ENCODE assay signal across 8 cellular contexts in the genomic region with DNA sequence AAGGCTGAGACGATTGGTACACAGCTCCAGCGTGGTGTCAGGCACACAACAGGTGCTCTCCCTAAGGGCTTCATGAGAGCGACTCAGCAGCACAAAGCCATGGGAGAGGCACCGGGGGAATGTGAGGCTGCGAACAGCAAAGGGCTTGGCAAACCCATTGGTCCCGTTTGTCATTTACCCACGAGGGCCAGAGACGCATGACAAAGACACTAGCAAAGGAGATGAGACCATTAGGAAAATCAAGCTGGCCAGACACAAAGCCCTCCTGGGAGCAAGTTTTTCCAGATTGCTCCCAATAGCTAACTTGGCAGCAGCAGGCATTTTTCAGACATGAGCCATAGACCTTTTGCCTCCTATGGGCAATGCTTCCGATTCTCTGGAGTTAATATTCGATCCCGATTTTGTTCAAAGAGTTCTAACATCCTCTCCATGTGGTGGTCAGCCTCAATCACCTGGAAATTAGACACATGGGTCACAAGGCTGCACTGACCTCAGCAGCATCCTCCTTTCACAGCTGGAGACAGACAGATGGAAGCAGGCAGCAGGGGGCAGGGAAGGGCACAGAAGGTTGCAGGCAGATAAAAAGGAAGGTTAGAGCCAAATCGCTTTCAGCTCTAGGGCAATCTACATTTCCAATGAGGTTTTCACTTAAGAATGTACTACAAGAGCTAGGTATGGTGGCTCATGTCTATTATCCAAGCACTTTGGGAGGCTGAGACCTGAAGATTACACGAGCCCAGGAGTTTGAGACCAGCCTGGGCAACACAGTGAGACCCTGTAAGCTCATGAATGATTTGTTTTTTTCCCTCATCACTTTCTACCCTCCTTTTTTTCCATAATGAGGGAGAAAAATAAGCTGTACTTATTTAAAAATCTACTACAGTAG. TPM values are rescaled to one million over a fixed set of nuclear protein-coding genes. Genes with fewer than 3 reads are reported as not detected.
DNase-seq lines count a peak whose midpoint lies in the region; ATAC-seq and TF ChIP-seq lines count a peak whose summit lies in the region.

No MANE protein-coding gene starts in this region.

- H3K4me3 ChIP-seq in PC-9 (peak overlapping the region; percentile 37; the same call in 1 of the 2 replicates), esophagus muscularis mucosa (no peak overlapping the region), osteoblast (ENCODE audit: insufficient read depth, low read length) (peak overlapping the region; percentile 5)

- WGBS in esophagus muscularis mucosa = 52% methylated on average over 13 of the region's 13 CpGs

- H3F3A ChIP-seq in PC-9 (ENCODE audit: insufficient read depth, low read depth) = peaks cover 62% of the 10 kb centered on the region

- H3K27me3 ChIP-seq in PC-9 (ENCODE audit: insufficient read depth, low read depth) (no peaks in the 10 kb centered on the region), esophagus muscularis mucosa (no peaks in the 10 kb centered on the region), osteoblast (ENCODE audit: insufficient read depth, low read length) (no peaks in the 10 kb centered on the region)

- H3K9me3 ChIP-seq in PC-9 (ENCODE audit: insufficient read depth, low read depth) (no peaks in the 10 kb centered on the region), esophagus muscularis mucosa (no peaks in the 10 kb centered on the region), osteoblast (ENCODE audit: low read depth, low read length) (no peaks in the 10 kb centered on the region)

- no peaks in the 10 kb centered on the region for H3K36me3 ChIP-seq in PC-9 (ENCODE audit: low read depth)
- H3K36me3 ChIP-seq in esophagus muscularis mucosa = peaks cover 0 to 57% (median 34%) of the 10 kb centered on the region in 4 donors
- H3K36me3 ChIP-seq in osteoblast (ENCODE audit: insufficient read depth, low read length) = peaks cover 6% of the 10 kb centered on the region

- DNase-seq in Daoy (ENCODE audit: low read depth) = peak; percentile 69
- DNase-seq in PC-9 = peak; percentile 77 to 94
- DNase-seq in esophagus muscularis mucosa (ENCODE audit: extremely low spot score) = no peak
- peak; percentile 87 for DNase-seq in osteoblast (ENCODE audit: insufficient read length, low spot score, missing footprints)
- DNase-seq in NOMO-1 treated with dmso at 0.1 percent for 144 hours (lab: John Stamatoyannopoulos, UW; ENCODE audit: unreplicated experiment) = no peak
- no peak for DNase-seq in activated CD8-positive, alpha-beta memory T cell treated with anti-CD3 and anti-CD28 coated beads, Interleukin-2, amount 50 U/mL, for 4 hours
- no peak for DNase-seq in HPDE6-E6E7 (ENCODE audit: extremely low spot score)

- intact Hi-C loops in PC-9 (cut with micrococcal nuclease; ENCODE audit: unreplicated experiment) (loop anchor here (10.0 kb wide), 2 partner anchors 237 to 423 kb away; a partner anchor contains a TSS), esophagus muscularis mucosa (cut with DNase I) (no loop called here)

- H3K27ac ChIP-seq in PC-9 = peak overlapping the region; percentile 97
- H3K27ac ChIP-seq in esophagus muscularis mucosa (replicated peaks in 1 of 4) = peak overlapping the region; percentile 22 to 70 (median 52)
- peak overlapping the region; percentile 47 for H3K27ac ChIP-seq in osteoblast (ENCODE audit: low read depth, low read length)

- TF ChIP-seq EP300 in esophagus muscularis mucosa (IDR thresholded peaks at IDR 0.05) = no peak

- H4K20me1 ChIP-seq in PC-9 (ENCODE audit: insufficient read depth) (no peaks in the 10 kb centered on the region), osteoblast (ENCODE audit: insufficient read depth, low read length) (no peaks in the 10 kb centered on the region)

- no peaks in the 10 kb centered on the region for H3K79me2 ChIP-seq in PC-9 (ENCODE audit: low read depth)
- H3K79me2 ChIP-seq in osteoblast (ENCODE audit: insufficient read depth, low read length) = no peaks in the 10 kb centered on the region

- POLR2A ChIA-PET in PC-9 (lab: Charles Lee; ENCODE audit: unreplicated experiment) = interaction anchor here (0.6 to 0.7 kb wide), 5 partner anchors 10 to 419 kb away, joined by 3 to 5 read pairs (median 3); no protein-coding TSS in a partner anchor

- H3K9me2 ChIP-seq in PC-9 (ENCODE audit: insufficient read depth) = no peaks in the 10 kb centered on the region

- no TSS peak for BruUV-seq in PC-9 (replicated peaks; lab: Mats Ljungman, UMichigan)

- CTCF ChIA-PET in PC-9 (lab: Charles Lee) = interaction anchor here (0.5 to 1.1 kb wide), 3 partner anchors 25 to 236 kb away, joined by 3 to 6 read pairs (median 3); no protein-coding TSS in a partner anchor

- H2AFZ ChIP-seq in PC-9 (no peak overlapping the region), osteoblast (ENCODE audit: low read length) (no peak overlapping the region)

- H3K4me1 ChIP-seq in PC-9 (replicated peaks; ENCODE audit: insufficient read depth) (peaks cover 87% of the 10 kb centered on the region), esophagus muscularis mucosa (peaks cover 57 to 70% (median 68%) of the 10 kb centered on the region in 4 donors), osteoblast (ENCODE audit: insufficient read depth, low read length) (peaks cover 45% of the 10 kb centered on the region)

- TF ChIP-seq CTCF in PC-9 (conservative IDR thresholded peaks at IDR 0.05) = no peak; the same call in 1 of the 2 replicates
- TF ChIP-seq CTCF in esophagus muscularis mucosa (IDR thresholded peaks at IDR 0.05) = peak in 1 of 3 experiments; percentile 11
- TF ChIP-seq CTCF in osteoblast (IDR thresholded peaks at IDR 0.05; ENCODE audit: extremely low read depth, low read depth, low read length) = no peak

- no peak for TF ChIP-seq POLR2A in esophagus muscularis mucosa (IDR thresholded peaks at IDR 0.05; ENCODE audit: low read depth)

- no peak for ATAC-seq in GM18868 (IDR thresholded peaks at IDR 0.05; ENCODE audit: unreplicated experiment)

- peak overlapping the region; percentile 86 for H3K4me2 ChIP-seq in PC-9
- H3K4me2 ChIP-seq in osteoblast (ENCODE audit: insufficient read depth, low read length) = peak overlapping the region; percentile 70

RNA-seq across cellular contexts. Expression of a gene that starts 38.1 kb away (rescaled TPM):
- total RNA-seq in Daoy (2014; rRNA removed; shearing (Covaris generic)) = 8.5 TPM in 2 replicates
- 20.1 and 20.9 TPM in 2 replicates for total RNA-seq in PC-9 (2021)
- 10 to 100 TPM; 26.3 to 35.2 (median 30.0) TPM for total RNA-seq in esophagus muscularis mucosa
- 73.5 and 81.3 TPM in 2 replicates for total RNA-seq in osteoblast

RNA-seq across cellular contexts. Expression of a gene that starts 40.5 kb away (rescaled TPM):
- total RNA-seq in Daoy (2014; rRNA removed; shearing (Covaris generic)) = 156 and 168 TPM in 2 replicates
- total RNA-seq in PC-9 (2021) = 77.1 and 86.4 TPM in 2 replicates
- 10 to 100 TPM; 18.1 to 28.2 (median 24.2) TPM for total RNA-seq in esophagus muscularis mucosa
- 46.0 and 48.9 TPM in 2 replicates for total RNA-seq in osteoblast

RNA-seq across cellular contexts. Expression of a gene that starts 54.4 kb away (rescaled TPM):
- 1.4 and 2.2 TPM in 2 replicates for total RNA-seq in Daoy (2014; rRNA removed; shearing (Covaris generic))
- total RNA-seq in PC-9 (2021) (6.1 and 9.4 TPM in 2 replicates), esophagus muscularis mucosa (1 to 10 TPM in 3 of 4 donors, not detected in 1; 1.4 to 2.0 (median 1.7) TPM), osteoblast (4.0 and 4.1 TPM in 2 replicates)

Comparison
In these comparisons a context has a peak if more than half of its experiments do, and no peak if none do; other contexts are left out.
1. DNase-seq: peak in Daoy (single experiment), PC-9 (2 of 2) and osteoblast (single experiment); none in esophagus muscularis mucosa (single experiment), NOMO-1 treated with dmso at 0.1 percent for 144 hours (single experiment), activated CD8-positive, alpha-beta memory T cell treated with anti-CD3 and anti-CD28 coated beads, Interleukin-2, amount 50 U/mL, for 4 hours (single experiment) and HPDE6-E6E7 (single experiment).
2. H3K27ac ChIP-seq: peak in every context shown above with its lines; median percentile 97 in PC-9; 52 in esophagus muscularis mucosa; 47 in osteoblast.
3. H3K4me3 ChIP-seq: peak in PC-9 (single experiment) and osteoblast (single experiment); none in esophagus muscularis mucosa (0 of 4).